ENCODE assay signal across 13 cellular contexts in the genomic region with DNA sequence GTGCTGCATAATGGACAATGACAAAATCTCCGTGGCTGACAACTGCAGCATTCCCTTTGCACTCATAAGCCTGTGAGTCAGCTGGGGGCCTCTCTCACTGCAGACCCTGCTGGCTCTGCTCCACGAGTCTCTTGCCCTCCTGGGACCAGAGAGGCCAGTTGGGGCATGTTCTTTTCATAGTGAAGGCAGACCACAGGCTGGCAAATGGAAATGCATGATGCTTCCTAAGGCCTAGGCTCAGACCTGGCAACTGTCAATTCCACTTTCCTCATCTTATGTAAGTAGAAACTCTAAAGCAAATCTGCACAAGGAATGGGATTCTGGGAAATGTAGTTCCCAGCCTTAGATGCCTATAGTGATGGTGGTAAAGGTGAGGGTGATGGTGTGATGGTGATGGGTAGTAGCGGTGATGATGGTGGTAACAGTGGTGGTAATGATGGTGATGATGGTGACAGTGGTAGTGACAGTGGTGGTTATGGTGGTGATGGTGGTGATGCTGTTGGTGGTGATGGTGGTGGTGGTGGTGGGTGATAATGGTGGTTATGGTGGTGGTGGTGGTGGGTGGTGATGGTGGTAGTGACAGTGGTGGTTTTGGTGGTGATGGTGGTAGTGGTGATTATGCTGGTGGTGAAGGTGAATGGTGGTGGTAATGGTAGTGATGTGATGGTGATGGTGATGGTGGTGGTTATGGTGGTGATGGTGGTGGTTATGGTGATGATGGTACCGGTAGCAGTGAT.
A peak's percentile ranks its signal among the peaks of the same experiment; 100 is the strongest.
DNase-seq lines count a peak whose midpoint lies in the region; ATAC-seq and TF ChIP-seq lines count a peak whose summit lies in the region.
"Had no signal": no experiment of that assay in that cellular context is flagged by ENCODE, and none has a peak within 500 bp of the region (broad histone marks: within the 10 kb centered on the region; RNA-seq: fewer than 3 reads in every experiment).

No MANE protein-coding gene starts in this region.

- no peaks in the 10 kb centered on the region for H3K9me3 Mint-ChIP-seq in CD4-positive, alpha-beta T cell

- no peaks in the 10 kb centered on the region for H3K4me1 Mint-ChIP-seq in T-helper 17 cell
- H3K4me1 Mint-ChIP-seq in CD4-positive, alpha-beta T cell (ENCODE audit: low read depth): no peaks in the 10 kb centered on the region

- intact Hi-C loops in CD4-positive, alpha-beta T cell (cut with DNase I, micrococcal nuclease): no loop called here

- H3K79me2 ChIP-seq in smooth muscle cell (ENCODE audit: low read depth): no peaks in the 10 kb centered on the region

- ATAC-seq in T-helper 17 cell (no peak), GM18870 (IDR thresholded peaks at IDR 0.05; ENCODE audit: unreplicated experiment) (no peak)
- no peak for ATAC-seq in CD4-positive, alpha-beta T cell (ENCODE audit: poor library complexity)
- ATAC-seq: heart left ventricle, lower lobe of right lung had no signal

- H4K20me1 ChIP-seq in smooth muscle cell (ENCODE audit: low read depth): no peaks in the 10 kb centered on the region

- H3K9ac ChIP-seq in smooth muscle cell (ENCODE audit: low read depth): no peak overlapping the region

- H3K4me1 ChIP-seq in smooth muscle cell (ENCODE audit: low read depth): peaks cover 72% of the 10 kb centered on the region
- H3K4me1 ChIP-seq: prostate gland had no signal

- DNase-seq in NCI-H2107 treated with DMSO at 0.1 percent for 48 hours (lab: John Stamatoyannopoulos, UW; ENCODE audit: unreplicated experiment) (peak; percentile 78), NCI-H2107 (lab: John Stamatoyannopoulos, UW) (no peak), NCI-H526 (lab: John Stamatoyannopoulos, UW) (peak; percentile 47 to 53), epithelial cell of prostate (ENCODE audit: low read depth, low spot score) (no peak), smooth muscle cell (lab: John Stamatoyannopoulos, UW; ENCODE audit: unreplicated experiment) (no peak), T-helper 17 cell (no peak)
- no peak for DNase-seq in CD4-positive, alpha-beta T cell
- DNase-seq: heart left ventricle, lower lobe of right lung, NCI-H2081 treated with DMSO at 0.1 percent for 48 hours had no signal

- CTCF ChIA-PET in CD4-positive, alpha-beta T cell (lab: Charles Lee): interaction anchor here (0.9 kb wide), 1 partner anchor 22 kb away, joined by 3 read pairs; no protein-coding TSS in a partner anchor

- 49% methylated on average over 4 of the region's 4 CpGs for WGBS in smooth muscle cell (ENCODE audit: low lambda C conversion rate)

- no peaks in the 10 kb centered on the region for H3K36me3 Mint-ChIP-seq in T-helper 17 cell (ENCODE audit: low read depth)
- no peaks in the 10 kb centered on the region for H3K36me3 Mint-ChIP-seq in CD4-positive, alpha-beta T cell (ENCODE audit: low read depth)

- H3K4me2 ChIP-seq in smooth muscle cell: peak overlapping the region; percentile 52

- no peaks in the 10 kb centered on the region for H3K36me3 ChIP-seq in smooth muscle cell (ENCODE audit: low read depth)
- H3K36me3 ChIP-seq: heart left ventricle, lower lobe of right lung, prostate gland, suprapubic skin had no signal

- no peak overlapping the region for H3K4me3 Mint-ChIP-seq in T-helper 17 cell
- H3K4me3 Mint-ChIP-seq in CD4-positive, alpha-beta T cell: no peak overlapping the region

- no peak overlapping the region for H3K4me3 ChIP-seq in smooth muscle cell
- H3K4me3 ChIP-seq: heart left ventricle, lower lobe of right lung, prostate gland, suprapubic skin had no signal

- H2AFZ ChIP-seq in smooth muscle cell (ENCODE audit: low read depth): no peak overlapping the region

- H3K27ac ChIP-seq in epithelial cell of prostate (peak overlapping the region; percentile 26), smooth muscle cell (ENCODE audit: low read depth) (peak overlapping the region; percentile 91)
- H3K27ac ChIP-seq in CD4-positive, alpha-beta T cell (ENCODE audit: low read depth, low read length): no peak overlapping the region
- H3K27ac ChIP-seq: heart left ventricle, lower lobe of right lung, prostate gland, suprapubic skin had no signal

- H3K27me3 ChIP-seq in smooth muscle cell (ENCODE audit: low read depth): no peaks in the 10 kb centered on the region
- H3K27me3 ChIP-seq in CD4-positive, alpha-beta T cell (ENCODE audit: control insufficient read depth, insufficient read depth, low read length): no peaks in the 10 kb centered on the region
- H3K27me3 ChIP-seq: heart left ventricle, suprapubic skin had no signal

- H3K27ac Mint-ChIP-seq in T-helper 17 cell: no peak overlapping the region
- no peak overlapping the region for H3K27ac Mint-ChIP-seq in CD4-positive, alpha-beta T cell

- H3K27me3 Mint-ChIP-seq in T-helper 17 cell: peaks cover 13% of the 10 kb centered on the region
- no peaks in the 10 kb centered on the region for H3K27me3 Mint-ChIP-seq in CD4-positive, alpha-beta T cell

- H3F3A ChIP-seq in smooth muscle cell (ENCODE audit: low read depth): peaks cover 26% of the 10 kb centered on the region

- H3K9me3 ChIP-seq in smooth muscle cell (replicated peaks; ENCODE audit: low read depth) (no peaks in the 10 kb centered on the region), T-helper 17 cell (ENCODE audit: control insufficient read depth, low read length, poor library complexity, severe bottlenecking) (no peaks in the 10 kb centered on the region)
- no peaks in the 10 kb centered on the region for H3K9me3 ChIP-seq in CD4-positive, alpha-beta T cell (ENCODE audit: control insufficient read depth, low read length)
- H3K9me3 ChIP-seq: heart left ventricle, lower lobe of right lung, prostate gland, suprapubic skin had no signal

- no peak for TF ChIP-seq CTCF in smooth muscle cell (IDR thresholded peaks at IDR 0.05; ENCODE audit: borderline replicate concordance, insufficient read depth, poor library complexity, severe bottlenecking)
- no peak for TF ChIP-seq CTCF in CD4-positive, alpha-beta T cell (IDR thresholded peaks at IDR 0.05)

- POLR2A ChIA-PET in CD4-positive, alpha-beta T cell (lab: Charles Lee): no interaction called here

Comparison
In these comparisons a context has a peak if more than half of its experiments do, and no peak if none do; other contexts are left out.
1. DNase-seq: peak in NCI-H2107 treated with DMSO at 0.1 percent for 48 hours (single experiment) and NCI-H526 (2 of 2); none in NCI-H2107 (single experiment), epithelial cell of prostate (single experiment), smooth muscle cell (single experiment), T-helper 17 cell (0 of 3) and CD4-positive, alpha-beta T cell (0 of 10).